Comparison of ENCODE assay signal across 8 cellular contexts in genomic region chr22:29553391-29554224, GRCh38. TPM values are rescaled to one million over a fixed set of nuclear protein-coding genes. Genes with fewer than 3 reads are reported as not detected.
DNase-seq lines count a peak whose midpoint lies in the region; ATAC-seq and TF ChIP-seq lines count a peak whose summit lies in the region.

THOC5 (minus strand) TSS chr22:29553757; CDS start chr22:29549147, 4,610 bp downstream.

- H3K27me3 ChIP-seq in fibroblast of lung (ENCODE audit: control insufficient read depth, insufficient read depth, low read length): no peaks in the 10 kb centered on the region

- peaks cover 14% of the 10 kb centered on the region for H3K4me1 Mint-ChIP-seq in activated T-helper 17 cell treated with anti-CD3 and anti-CD28 coated beads, Interleukin-2, amount 50 U/mL, for 72 hours
- peaks cover 15 to 41% (median 30%) of the 10 kb centered on the region in 4 donors for H3K4me1 Mint-ChIP-seq in naive thymus-derived CD8-positive, alpha-beta T cell

- H3K9me3 Mint-ChIP-seq in activated T-helper 17 cell treated with anti-CD3 and anti-CD28 coated beads, Interleukin-2, amount 50 U/mL, for 72 hours: no peaks in the 10 kb centered on the region
- no peaks in the 10 kb centered on the region for H3K9me3 Mint-ChIP-seq in naive thymus-derived CD8-positive, alpha-beta T cell

- H3K27ac Mint-ChIP-seq in activated T-helper 17 cell treated with anti-CD3 and anti-CD28 coated beads, Interleukin-2, amount 50 U/mL, for 72 hours: peak within 1 kb of the TSS; percentile 90
- peak within 1 kb of the TSS; percentile 94 to 99 (median 99) for H3K27ac Mint-ChIP-seq in naive thymus-derived CD8-positive, alpha-beta T cell

- H3K27ac ChIP-seq in RWPE1 (peak within 1 kb of the TSS; percentile 80), fibroblast of lung (ENCODE audit: insufficient read depth, low read length) (peak within 1 kb of the TSS; percentile 61)

- peak; percentile 97 for DNase-seq in ELR (ENCODE audit: low read depth)
- DNase-seq in H4 (ENCODE audit: low spot score): peak; percentile 94
- peak; percentile 89 for DNase-seq in LNCaP clone FGC (ENCODE audit: low read depth)
- peak; percentile 85 for DNase-seq in RWPE1 (ENCODE audit: low spot score)
- DNase-seq in fibroblast of lung (ENCODE audit: low read depth in 2 of 2): peak; percentile 95
- peak; percentile 74 to 94 (median 85) for DNase-seq in naive thymus-derived CD8-positive, alpha-beta T cell
- peak; percentile 75 to 91 (median 80) for DNase-seq in stimulated activated naive CD4-positive, alpha-beta T cell (lab: John Stamatoyannopoulos, UW)

- peak; percentile 100 for ATAC-seq in activated T-helper 17 cell treated with anti-CD3 and anti-CD28 coated beads, Interleukin-2, amount 50 U/mL, for 72 hours (replicated peaks)
- peak; percentile 96 to 97 for ATAC-seq in naive thymus-derived CD8-positive, alpha-beta T cell

- H3K79me2 ChIP-seq in fibroblast of lung (ENCODE audit: control insufficient read depth, insufficient read depth, low read length): peaks cover 13% of the 10 kb centered on the region

- H3K4me3 ChIP-seq in LNCaP clone FGC (ENCODE audit: low read depth, low read length) (peak within 1 kb of the TSS; percentile 74), fibroblast of lung (replicated peaks in 1 of 4; ENCODE audit: control extremely low read depth in 1 of 4, insufficient read depth in 1 of 4, low read depth in 3 of 4, low read length in 4 of 4) (peak within 1 kb of the TSS; percentile 53 to 92 (median 78))

- H3K9me3 ChIP-seq in fibroblast of lung (ENCODE audit: control insufficient read depth, insufficient read depth, low read depth, low read length): no peaks in the 10 kb centered on the region

- H3K9ac ChIP-seq in fibroblast of lung (ENCODE audit: insufficient read depth, low read length): peak within 1 kb of the TSS; percentile 71

- H3K36me3 Mint-ChIP-seq in activated T-helper 17 cell treated with anti-CD3 and anti-CD28 coated beads, Interleukin-2, amount 50 U/mL, for 72 hours (ENCODE audit: low read depth): peaks cover 47% of the 10 kb centered on the region
- H3K36me3 Mint-ChIP-seq in naive thymus-derived CD8-positive, alpha-beta T cell: peaks cover 9 to 44% (median 15%) of the 10 kb centered on the region in 3 donors

- H4K20me1 ChIP-seq in fibroblast of lung (ENCODE audit: control insufficient read depth, extremely low read depth, insufficient read depth, low read length): no peaks in the 10 kb centered on the region

- TF ChIP-seq CTCF in LNCaP clone FGC (IDR thresholded peaks at IDR 0.05; ENCODE audit: control insufficient read depth, extremely low read depth, insufficient read depth): peak; percentile 83
- TF ChIP-seq CTCF in RWPE1 (conservative IDR thresholded peaks at IDR 0.05; ENCODE audit: low read depth): peak; percentile 80
- TF ChIP-seq CTCF in fibroblast of lung (conservative IDR thresholded peaks at IDR 0.05 in 1 of 2, IDR thresholded peaks at IDR 0.05 in 1 of 2; ENCODE audit: low read depth in 1 of 2, low read length in 2 of 2): peak; percentile 47 to 78

- peak within 1 kb of the TSS; percentile 58 for H2AFZ ChIP-seq in fibroblast of lung (ENCODE audit: low read length)

- H3K4me1 ChIP-seq in fibroblast of lung (ENCODE audit: control insufficient read depth, extremely low read depth, insufficient read depth, low read length): peaks cover 3% of the 10 kb centered on the region

- H3K4me3 Mint-ChIP-seq in activated T-helper 17 cell treated with anti-CD3 and anti-CD28 coated beads, Interleukin-2, amount 50 U/mL, for 72 hours: peak within 1 kb of the TSS; percentile 84
- H3K4me3 Mint-ChIP-seq in naive thymus-derived CD8-positive, alpha-beta T cell: peak within 1 kb of the TSS; percentile 83 to 98 (median 96)

- peak within 1 kb of the TSS; percentile 82 for H3K4me2 ChIP-seq in fibroblast of lung (ENCODE audit: extremely low read depth, insufficient read depth, low read length)

- peaks cover 7% of the 10 kb centered on the region for H3K36me3 ChIP-seq in fibroblast of lung (ENCODE audit: control insufficient read depth, insufficient read depth, low read length)

- CTCF ChIA-PET in RWPE1 (lab: Yijun Ruan, JAX): interaction anchor here (0.6 to 1.0 kb wide), 6 partner anchors 10 to 55 kb away, joined by 3 to 8 read pairs (median 3); no protein-coding TSS in a partner anchor

- H3K27me3 Mint-ChIP-seq in activated T-helper 17 cell treated with anti-CD3 and anti-CD28 coated beads, Interleukin-2, amount 50 U/mL, for 72 hours: no peaks in the 10 kb centered on the region
- peaks cover 0 to 1% (median 0%) of the 10 kb centered on the region in 5 donors for H3K27me3 Mint-ChIP-seq in naive thymus-derived CD8-positive, alpha-beta T cell

- POLR2A ChIA-PET in RWPE1 (lab: Yijun Ruan, JAX; ENCODE audit: low non-redundant PET): interaction anchor here (0.6 to 1.0 kb wide), 4 partner anchors 26 to 1907 kb away, joined by 3 to 7 read pairs (median 4); no protein-coding TSS in a partner anchor
- POLR2A ChIA-PET in naive thymus-derived CD8-positive, alpha-beta T cell (lab: Charles Lee): interaction anchor here (0.7 to 3.2 kb wide), 24 partner anchors 9 to 1793 kb away, joined by 3 to 32 read pairs (median 4); partner anchors contain the start of genes AP1B1, NF2, NIPSNAP1 and PATZ1

RNA-seq across cellular contexts. Expression of gene THOC5, which starts in this region (rescaled TPM):
- 30.2 and 39.8 TPM in 2 replicates for total RNA-seq in H4 (2014; rRNA removed; shearing (Covaris generic))
- total RNA-seq in activated T-helper 17 cell treated with anti-CD3 and anti-CD28 coated beads, Interleukin-2, amount 50 U/mL, for 72 hours: 10 to 100 TPM; 51.4 to 65.9 TPM
- 47.8 and 52.8 TPM in 2 replicates for total RNA-seq in fibroblast of lung
- polyA plus RNA-seq in fibroblast of lung: 48.5 and 60.7 TPM in 2 replicates
- polyA plus RNA-seq in fibroblast of lung (2012): 43.6 and 47.4 TPM in 2 replicates
- polyA minus RNA-seq in fibroblast of lung (ENCODE audit: low replicate concordance): 50.1 and 73.5 TPM in 2 replicates
- 10 to 100 TPM; 47.2 to 48.0 TPM for total RNA-seq in naive thymus-derived CD8-positive, alpha-beta T cell
- 10 to 100 TPM; 20.1 to 25.7 (median 20.8) TPM for polyA plus RNA-seq in naive thymus-derived CD8-positive, alpha-beta T cell

Comparison
In these comparisons a context has a peak if more than half of its experiments do, and no peak if none do; other contexts are left out.
1. Peak in every context shown above with its lines: DNase-seq, ATAC-seq, H3K4me3 ChIP-seq and H3K27ac ChIP-seq.